In genomic region chr12:57380300-57380699, GRCh38 we compare ENCODE assay signal across 26 cellular contexts. TPM values are rescaled to one million over a fixed set of nuclear protein-coding genes. Genes with fewer than 3 reads are reported as not detected.
"Had no signal": no experiment of that assay in that cellular context is flagged by ENCODE, and none has a peak within 500 bp of the region (broad histone marks: within the 10 kb centered on the region; RNA-seq: fewer than 3 reads in every experiment).

No MANE protein-coding gene starts in this region.

- H3K4me1 ChIP-seq: breast epithelium, right lobe of liver, testis, transverse colon had no signal

- H3K36me3 ChIP-seq: breast epithelium, transverse colon had no signal

- H3K27ac ChIP-seq: breast epithelium, foreskin keratinocyte, heart left ventricle, right lobe of liver, testis, transverse colon had no signal

- H3K27me3 ChIP-seq: breast epithelium, foreskin keratinocyte, heart left ventricle, right lobe of liver, testis, transverse colon had no signal

- DNase-seq: activated CD4-positive, alpha-beta T cell treated with anti-CD3 and anti-CD28 coated beads for 48 hours; activated CD4-positive, alpha-beta T cell treated with anti-CD3 and anti-CD28 coated beads, Interleukin-2, amount 50 U/mL, for 48 hours; activated CD8-positive, alpha-beta memory T cell treated with anti-CD3 and anti-CD28 coated beads for 24 hours; activated gamma-delta T cell; activated naive CD4-positive, alpha-beta T cell treated with anti-CD3 and anti-CD28 coated beads, Interleukin-2, amount 10 ng/mL, durations not matched to agents 7 days and 5 days; central memory CD4-positive, alpha-beta T cell; endodermal cell; foreskin keratinocyte; heart left ventricle; naive thymus-derived CD8-positive, alpha-beta T cell; right lobe of liver; stimulated activated CD4-positive, alpha-beta T cell treated with anti-CD3 and anti-CD28 coated beads, Interleukin-12 subunit alpha, Interleukin-12 subunit beta, amount 100 ng/mL, for 4 hours; stimulated activated CD4-positive, alpha-beta T cell treated with anti-CD3 and anti-CD28 coated beads, Interleukin-4, amount 100 ng/mL, for 1 hour; stimulated activated naive CD8-positive, alpha-beta T cell treated with anti-CD3 and anti-CD28 coated beads, Interleukin-15, Interleukin-2, amounts not matched to agents 100 U/mL and 50 U/mL, for 24 hours; testis; transverse colon had no signal

- H3K4me3 ChIP-seq: breast epithelium, heart left ventricle, right lobe of liver, testis, transverse colon had no signal

- H3K9me3 ChIP-seq: breast epithelium, heart left ventricle, right lobe of liver, testis, transverse colon had no signal

RNA-seq across cellular contexts. Expression of gene INHBC, which starts 54.3 kb away (rescaled TPM):
- total RNA-seq: activated T-helper 1 cell treated with anti-CD3 and anti-CD28 coated beads, Interleukin-12 subunit alpha, Interleukin-12 subunit beta, Interleukin-2, Interleukin-4 antibody, amounts not matched to agents 30 ng/mL and 10 ng/mL and 1 ng/mL, durations not matched to agents 14 hours and 24 hours and 36 hours; breast epithelium; endodermal cell; esophagus mucosa; foreskin keratinocyte; kidney epithelial cell; lower leg skin; osteocyte; progenitor cell of endocrine pancreas; renal cortical epithelial cell; skeletal muscle tissue; transverse colon; urinary bladder had no signal
- polyA plus RNA-seq: foreskin keratinocyte; naive thymus-derived CD8-positive, alpha-beta T cell had no signal
